Comparison of ENCODE assay signal across 1 cellular context in genomic region chr11:128289048-128289447, GRCh38.
TF ChIP-seq lines count a peak whose summit lies in the region.

No MANE protein-coding gene starts in this region.

TF ChIP-seq in GM12878, 131 proteins besides CTCF, POLR2A, EP300 and RAD21 (continued from another document and continues in another):
- TF ChIP-seq, protein P1, sequence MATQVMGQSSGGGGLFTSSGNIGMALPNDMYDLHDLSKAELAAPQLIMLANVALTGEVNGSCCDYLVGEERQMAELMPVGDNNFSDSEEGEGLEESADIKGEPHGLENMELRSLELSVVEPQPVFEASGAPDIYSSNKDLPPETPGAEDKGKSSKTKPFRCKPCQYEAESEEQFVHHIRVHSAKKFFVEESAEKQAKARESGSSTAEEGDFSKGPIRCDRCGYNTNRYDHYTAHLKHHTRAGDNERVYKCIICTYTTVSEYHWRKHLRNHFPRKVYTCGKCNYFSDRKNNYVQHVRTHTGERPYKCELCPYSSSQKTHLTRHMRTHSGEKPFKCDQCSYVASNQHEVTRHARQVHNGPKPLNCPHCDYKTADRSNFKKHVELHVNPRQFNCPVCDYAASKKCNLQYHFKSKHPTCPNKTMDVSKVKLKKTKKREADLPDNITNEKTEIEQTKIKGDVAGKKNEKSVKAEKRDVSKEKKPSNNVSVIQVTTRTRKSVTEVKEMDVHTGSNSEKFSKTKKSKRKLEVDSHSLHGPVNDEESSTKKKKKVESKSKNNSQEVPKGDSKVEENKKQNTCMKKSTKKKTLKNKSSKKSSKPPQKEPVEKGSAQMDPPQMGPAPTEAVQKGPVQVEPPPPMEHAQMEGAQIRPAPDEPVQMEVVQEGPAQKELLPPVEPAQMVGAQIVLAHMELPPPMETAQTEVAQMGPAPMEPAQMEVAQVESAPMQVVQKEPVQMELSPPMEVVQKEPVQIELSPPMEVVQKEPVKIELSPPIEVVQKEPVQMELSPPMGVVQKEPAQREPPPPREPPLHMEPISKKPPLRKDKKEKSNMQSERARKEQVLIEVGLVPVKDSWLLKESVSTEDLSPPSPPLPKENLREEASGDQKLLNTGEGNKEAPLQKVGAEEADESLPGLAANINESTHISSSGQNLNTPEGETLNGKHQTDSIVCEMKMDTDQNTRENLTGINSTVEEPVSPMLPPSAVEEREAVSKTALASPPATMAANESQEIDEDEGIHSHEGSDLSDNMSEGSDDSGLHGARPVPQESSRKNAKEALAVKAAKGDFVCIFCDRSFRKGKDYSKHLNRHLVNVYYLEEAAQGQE (IDR thresholded peaks at IDR 0.05; ENCODE audit: low read depth, low read length) = no peak
- no peak for TF ChIP-seq SMC3 (IDR thresholded peaks at IDR 0.05; ENCODE audit: borderline replicate concordance, low read length)
- peak; percentile 81 for TF ChIP-seq ZBED1 (IDR thresholded peaks at IDR 0.05; ENCODE audit: borderline replicate concordance)
- no peak for TF ChIP-seq HDAC6 (IDR thresholded peaks at IDR 0.05; ENCODE audit: unreplicated experiment)
- TF ChIP-seq PAX5 (IDR thresholded peaks at IDR 0.05; ENCODE audit: borderline replicate concordance, low read depth, low read length) = peak; percentile 67; the same call in 1 of the 2 replicates
- no peak for TF ChIP-seq ZNF622 (IDR thresholded peaks at IDR 0.05)
- TF ChIP-seq NFYA (IDR thresholded peaks at IDR 0.05; ENCODE audit: borderline replicate concordance, low read depth, low read length) = no peak
- TF ChIP-seq, protein P2, sequence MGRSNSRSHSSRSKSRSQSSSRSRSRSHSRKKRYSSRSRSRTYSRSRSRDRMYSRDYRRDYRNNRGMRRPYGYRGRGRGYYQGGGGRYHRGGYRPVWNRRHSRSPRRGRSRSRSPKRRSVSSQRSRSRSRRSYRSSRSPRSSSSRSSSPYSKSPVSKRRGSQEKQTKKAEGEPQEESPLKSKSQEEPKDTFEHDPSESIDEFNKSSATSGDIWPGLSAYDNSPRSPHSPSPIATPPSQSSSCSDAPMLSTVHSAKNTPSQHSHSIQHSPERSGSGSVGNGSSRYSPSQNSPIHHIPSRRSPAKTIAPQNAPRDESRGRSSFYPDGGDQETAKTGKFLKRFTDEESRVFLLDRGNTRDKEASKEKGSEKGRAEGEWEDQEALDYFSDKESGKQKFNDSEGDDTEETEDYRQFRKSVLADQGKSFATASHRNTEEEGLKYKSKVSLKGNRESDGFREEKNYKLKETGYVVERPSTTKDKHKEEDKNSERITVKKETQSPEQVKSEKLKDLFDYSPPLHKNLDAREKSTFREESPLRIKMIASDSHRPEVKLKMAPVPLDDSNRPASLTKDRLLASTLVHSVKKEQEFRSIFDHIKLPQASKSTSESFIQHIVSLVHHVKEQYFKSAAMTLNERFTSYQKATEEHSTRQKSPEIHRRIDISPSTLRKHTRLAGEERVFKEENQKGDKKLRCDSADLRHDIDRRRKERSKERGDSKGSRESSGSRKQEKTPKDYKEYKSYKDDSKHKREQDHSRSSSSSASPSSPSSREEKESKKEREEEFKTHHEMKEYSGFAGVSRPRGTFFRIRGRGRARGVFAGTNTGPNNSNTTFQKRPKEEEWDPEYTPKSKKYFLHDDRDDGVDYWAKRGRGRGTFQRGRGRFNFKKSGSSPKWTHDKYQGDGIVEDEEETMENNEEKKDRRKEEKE (IDR thresholded peaks at IDR 0.05) = no peak
- TF ChIP-seq, protein P3, sequence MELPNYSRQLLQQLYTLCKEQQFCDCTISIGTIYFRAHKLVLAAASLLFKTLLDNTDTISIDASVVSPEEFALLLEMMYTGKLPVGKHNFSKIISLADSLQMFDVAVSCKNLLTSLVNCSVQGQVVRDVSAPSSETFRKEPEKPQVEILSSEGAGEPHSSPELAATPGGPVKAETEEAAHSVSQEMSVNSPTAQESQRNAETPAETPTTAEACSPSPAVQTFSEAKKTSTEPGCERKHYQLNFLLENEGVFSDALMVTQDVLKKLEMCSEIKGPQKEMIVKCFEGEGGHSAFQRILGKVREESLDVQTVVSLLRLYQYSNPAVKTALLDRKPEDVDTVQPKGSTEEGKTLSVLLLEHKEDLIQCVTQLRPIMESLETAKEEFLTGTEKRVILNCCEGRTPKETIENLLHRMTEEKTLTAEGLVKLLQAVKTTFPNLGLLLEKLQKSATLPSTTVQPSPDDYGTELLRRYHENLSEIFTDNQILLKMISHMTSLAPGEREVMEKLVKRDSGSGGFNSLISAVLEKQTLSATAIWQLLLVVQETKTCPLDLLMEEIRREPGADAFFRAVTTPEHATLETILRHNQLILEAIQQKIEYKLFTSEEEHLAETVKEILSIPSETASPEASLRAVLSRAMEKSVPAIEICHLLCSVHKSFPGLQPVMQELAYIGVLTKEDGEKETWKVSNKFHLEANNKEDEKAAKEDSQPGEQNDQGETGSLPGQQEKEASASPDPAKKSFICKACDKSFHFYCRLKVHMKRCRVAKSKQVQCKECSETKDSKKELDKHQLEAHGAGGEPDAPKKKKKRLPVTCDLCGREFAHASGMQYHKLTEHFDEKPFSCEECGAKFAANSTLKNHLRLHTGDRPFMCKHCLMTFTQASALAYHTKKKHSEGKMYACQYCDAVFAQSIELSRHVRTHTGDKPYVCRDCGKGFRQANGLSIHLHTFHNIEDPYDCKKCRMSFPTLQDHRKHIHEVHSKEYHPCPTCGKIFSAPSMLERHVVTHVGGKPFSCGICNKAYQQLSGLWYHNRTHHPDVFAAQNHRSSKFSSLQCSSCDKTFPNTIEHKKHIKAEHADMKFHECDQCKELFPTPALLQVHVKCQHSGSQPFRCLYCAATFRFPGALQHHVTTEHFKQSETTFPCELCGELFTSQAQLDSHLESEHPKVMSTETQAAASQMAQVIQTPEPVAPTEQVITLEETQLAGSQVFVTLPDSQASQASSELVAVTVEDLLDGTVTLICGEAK (IDR thresholded peaks at IDR 0.05; ENCODE audit: borderline replicate concordance) = no peak
- TF ChIP-seq ATF3 (IDR thresholded peaks at IDR 0.05; ENCODE audit: borderline replicate concordance, extremely low read depth, low read depth, low read length) = no peak
- no peak for TF ChIP-seq TBL1XR1 (IDR thresholded peaks at IDR 0.05; ENCODE audit: low read depth, low read length)
- TF ChIP-seq EZH2 (IDR thresholded peaks at IDR 0.05; ENCODE audit: borderline replicate concordance, control insufficient read depth, low read depth, low read length) = no peak
- no peak for TF ChIP-seq PAX8 (IDR thresholded peaks at IDR 0.05)
- peak; percentile 97 for TF ChIP-seq RUNX3 (IDR thresholded peaks at IDR 0.05; ENCODE audit: low read length)
- no peak for TF ChIP-seq MXI1 (IDR thresholded peaks at IDR 0.05; ENCODE audit: low read depth, low read length)
- no peak for TF ChIP-seq SUPT20H (IDR thresholded peaks at IDR 0.05; ENCODE audit: borderline replicate concordance, control insufficient read depth, low read depth, low read length)
- TF ChIP-seq ETV6 (conservative IDR thresholded peaks at IDR 0.05 in 1 of 2, IDR thresholded peaks at IDR 0.05 in 1 of 2; ENCODE audit: borderline replicate concordance in 1 of 2, low read depth in 1 of 2) = peak in 1 of 2 experiments; percentile 79; a peak in 2 of 4 replicates
- TF ChIP-seq ASH2L (IDR thresholded peaks at IDR 0.05; ENCODE audit: borderline replicate concordance, low read depth) = no peak
- TF ChIP-seq POLR2AphosphoS5 (IDR thresholded peaks at IDR 0.05; ENCODE audit: low read length) = no peak
- TF ChIP-seq CBX3 (IDR thresholded peaks at IDR 0.05; ENCODE audit: borderline replicate concordance, low read depth) = no peak
- no peak for TF ChIP-seq ZNF384 (IDR thresholded peaks at IDR 0.05; ENCODE audit: borderline replicate concordance, low read depth, low read length)
- TF ChIP-seq ESRRA (IDR thresholded peaks at IDR 0.05; ENCODE audit: low read length) = no peak
- TF ChIP-seq EGR1 (IDR thresholded peaks at IDR 0.05; ENCODE audit: borderline replicate concordance in 1 of 2, low read depth in 2 of 2, low read length in 2 of 2) = no peak
- peak; percentile 56 for TF ChIP-seq CREB1 (IDR thresholded peaks at IDR 0.05; ENCODE audit: low read depth)
- TF ChIP-seq ELK1 (IDR thresholded peaks at IDR 0.05; ENCODE audit: low read depth, low read length) = no peak
- TF ChIP-seq CUX1 (IDR thresholded peaks at IDR 0.05; ENCODE audit: insufficient replicate concordance, low read depth, low read length) = no peak
- TF ChIP-seq NRF1 (conservative IDR thresholded peaks at IDR 0.05; ENCODE audit: low read depth, low read length) = no peak
- peak; percentile 91 for TF ChIP-seq IRF4 (IDR thresholded peaks at IDR 0.05; ENCODE audit: low read depth, low read length)
- no peak for TF ChIP-seq ZNF217 (IDR thresholded peaks at IDR 0.05)
- TF ChIP-seq ATF7 (IDR thresholded peaks at IDR 0.05; ENCODE audit: low read depth) = peak; percentile 69
- 0 out of 2 replicates have a peak, but pooled peaks have one; percentile 33 for TF ChIP-seq WRNIP1 (IDR thresholded peaks at IDR 0.05; ENCODE audit: borderline replicate concordance, low read depth, low read length)
- TF ChIP-seq RFX5 (IDR thresholded peaks at IDR 0.05; ENCODE audit: low read depth, low read length) = no peak
- TF ChIP-seq SUZ12 (IDR thresholded peaks at IDR 0.05; ENCODE audit: unreplicated experiment) = no peak
- TF ChIP-seq, protein P4, sequence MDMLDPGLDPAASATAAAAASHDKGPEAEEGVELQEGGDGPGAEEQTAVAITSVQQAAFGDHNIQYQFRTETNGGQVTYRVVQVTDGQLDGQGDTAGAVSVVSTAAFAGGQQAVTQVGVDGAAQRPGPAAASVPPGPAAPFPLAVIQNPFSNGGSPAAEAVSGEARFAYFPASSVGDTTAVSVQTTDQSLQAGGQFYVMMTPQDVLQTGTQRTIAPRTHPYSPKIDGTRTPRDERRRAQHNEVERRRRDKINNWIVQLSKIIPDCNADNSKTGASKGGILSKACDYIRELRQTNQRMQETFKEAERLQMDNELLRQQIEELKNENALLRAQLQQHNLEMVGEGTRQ (IDR thresholded peaks at IDR 0.05; ENCODE audit: borderline replicate concordance, low read depth, low read length) = no peak
- peak; percentile 84 for TF ChIP-seq RELB (IDR thresholded peaks at IDR 0.05; ENCODE audit: low read depth)
- no peak for TF ChIP-seq E2F4 (IDR thresholded peaks at IDR 0.05; ENCODE audit: low read depth, low read length)
- TF ChIP-seq MTA3 (IDR thresholded peaks at IDR 0.05; ENCODE audit: borderline replicate concordance, low read length) = peak; percentile 63; the same call in 1 of the 2 replicates
- peak; percentile 85 for TF ChIP-seq CREM (IDR thresholded peaks at IDR 0.05; ENCODE audit: low read depth)
- TF ChIP-seq TCF7 (IDR thresholded peaks at IDR 0.05; ENCODE audit: borderline replicate concordance) = peak; percentile 73; the same call in 1 of the 2 replicates
